In the genomic region with DNA sequence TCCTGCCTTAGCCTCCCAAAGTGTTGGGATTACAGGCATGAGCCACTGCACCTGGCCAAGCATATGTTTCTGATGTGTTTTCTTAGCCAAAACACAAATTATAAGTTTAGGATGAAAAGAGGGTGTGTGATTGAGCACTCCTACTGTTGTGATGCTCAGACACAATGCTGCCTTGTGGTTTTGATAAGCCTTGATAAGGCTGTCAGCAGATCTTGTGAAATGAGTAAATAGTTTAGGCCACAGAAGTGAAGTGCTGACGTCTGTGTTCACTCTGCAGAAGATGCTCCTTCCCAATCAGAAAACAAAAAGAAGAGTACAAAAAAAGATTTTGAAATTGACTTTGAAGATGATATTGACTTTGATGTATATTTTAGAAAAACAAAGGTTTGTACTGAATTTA, we compare ENCODE assay signal across 1 cellular context.
TF ChIP-seq lines count a peak whose summit lies in the region.

No MANE protein-coding gene starts in this region.

TF ChIP-seq in WTC11, 78 proteins besides CTCF, POLR2A, EP300 and RAD21 (continued from another document):
- TF ChIP-seq CBFB (CRISPR knock-in tag; IDR thresholded peaks at IDR 0.05; ENCODE audit: low read depth) (no peak), CREM (CRISPR knock-in tag; IDR thresholded peaks at IDR 0.05) (no peak), ZNF263 (CRISPR knock-in tag; IDR thresholded peaks at IDR 0.05; ENCODE audit: low read depth) (no peak)
- TF ChIP-seq, protein P1, sequence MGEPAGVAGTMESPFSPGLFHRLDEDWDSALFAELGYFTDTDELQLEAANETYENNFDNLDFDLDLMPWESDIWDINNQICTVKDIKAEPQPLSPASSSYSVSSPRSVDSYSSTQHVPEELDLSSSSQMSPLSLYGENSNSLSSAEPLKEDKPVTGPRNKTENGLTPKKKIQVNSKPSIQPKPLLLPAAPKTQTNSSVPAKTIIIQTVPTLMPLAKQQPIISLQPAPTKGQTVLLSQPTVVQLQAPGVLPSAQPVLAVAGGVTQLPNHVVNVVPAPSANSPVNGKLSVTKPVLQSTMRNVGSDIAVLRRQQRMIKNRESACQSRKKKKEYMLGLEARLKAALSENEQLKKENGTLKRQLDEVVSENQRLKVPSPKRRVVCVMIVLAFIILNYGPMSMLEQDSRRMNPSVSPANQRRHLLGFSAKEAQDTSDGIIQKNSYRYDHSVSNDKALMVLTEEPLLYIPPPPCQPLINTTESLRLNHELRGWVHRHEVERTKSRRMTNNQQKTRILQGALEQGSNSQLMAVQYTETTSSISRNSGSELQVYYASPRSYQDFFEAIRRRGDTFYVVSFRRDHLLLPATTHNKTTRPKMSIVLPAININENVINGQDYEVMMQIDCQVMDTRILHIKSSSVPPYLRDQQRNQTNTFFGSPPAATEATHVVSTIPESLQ (CRISPR knock-in tag; IDR thresholded peaks at IDR 0.05) = no peak
